1 cellular context compared by ENCODE assay signal in genomic region chr17:81844327-81844851, GRCh38.
TF ChIP-seq lines count a peak whose summit lies in the region.

No MANE protein-coding gene starts in this region.

TF ChIP-seq in HCT116, 20 proteins besides CTCF, POLR2A, EP300 and RAD21 (continued from another document):
- TF ChIP-seq ELF1 (IDR thresholded peaks at IDR 0.05; ENCODE audit: borderline replicate concordance, low read depth) (no peak), REST (IDR thresholded peaks at IDR 0.05; ENCODE audit: low read depth) (no peak), EZH2 (IDR thresholded peaks at IDR 0.05) (no peak), YY1 (IDR thresholded peaks at IDR 0.05; ENCODE audit: extremely low read depth, insufficient replicate concordance, low read depth, low read length) (no peak), EGR1 (IDR thresholded peaks at IDR 0.05; ENCODE audit: low read depth) (no peak)
